26 cellular contexts compared by ENCODE assay signal in genomic region chr7:128262273-128263028, GRCh38. TPM values are rescaled to one million over a fixed set of nuclear protein-coding genes. Genes with fewer than 3 reads are reported as not detected.
"Had no signal": no experiment of that assay in that cellular context is flagged by ENCODE, and none has a peak within 500 bp of the region (broad histone marks: within the 10 kb centered on the region; RNA-seq: fewer than 3 reads in every experiment).

No MANE protein-coding gene starts in this region.

- H3K36me3 ChIP-seq: esophagus squamous epithelium, neutrophil, pancreas, right atrium auricular region, tibial artery, upper lobe of left lung had no signal

- H3K27me3 ChIP-seq: neutrophil, pancreas, right atrium auricular region, testis, tibial artery, upper lobe of left lung had no signal

- H3K36me3 Mint-ChIP-seq: memory B cell; mesothelial cell of epicardium; naive B cell; natural killer cell treated with Interleukin-12 subunit alpha and Interleukin-12 subunit beta and Interleukin-15 and Interleukin-18, amount 100 ng/mL, for 72 hours; stimulated activated effector memory CD8-positive, alpha-beta T cell treated with anti-CD3 and anti-CD28 coated beads, Interleukin-12 subunit alpha, Interleukin-12 subunit beta, amount 100 ng/mL, for 72 hours had no signal

- H3K4me1 Mint-ChIP-seq: memory B cell; naive B cell; stimulated activated effector memory CD8-positive, alpha-beta T cell treated with anti-CD3 and anti-CD28 coated beads, Interleukin-12 subunit alpha, Interleukin-12 subunit beta, amount 100 ng/mL, for 72 hours had no signal

- H3K27ac ChIP-seq: esophagus squamous epithelium, neutrophil, pancreas, right atrium auricular region, testis, tibial artery, upper lobe of left lung had no signal

- H3K9me3 ChIP-seq: esophagus squamous epithelium, mucosa of descending colon, neutrophil, pancreas, right atrium auricular region, testis, tibial artery, upper lobe of left lung had no signal

- H3K27ac Mint-ChIP-seq: effector memory CD8-positive, alpha-beta T cell; memory B cell; natural killer cell treated with Interleukin-12 subunit alpha and Interleukin-12 subunit beta and Interleukin-15 and Interleukin-18, amount 100 ng/mL, for 72 hours; stimulated activated effector memory CD8-positive, alpha-beta T cell treated with anti-CD3 and anti-CD28 coated beads, Interleukin-12 subunit alpha, Interleukin-12 subunit beta, amount 100 ng/mL, for 72 hours had no signal

- H3K4me3 ChIP-seq: esophagus squamous epithelium, lung, mucosa of descending colon, pancreas, right atrium auricular region, testis, tibial artery, upper lobe of left lung had no signal

- H3K9me3 Mint-ChIP-seq: effector memory CD8-positive, alpha-beta T cell; memory B cell; mesothelial cell of epicardium; natural killer cell treated with Interleukin-12 subunit alpha and Interleukin-12 subunit beta and Interleukin-15 and Interleukin-18, amount 100 ng/mL, for 72 hours; neural crest cell; stimulated activated effector memory CD8-positive, alpha-beta T cell treated with anti-CD3 and anti-CD28 coated beads, Interleukin-12 subunit alpha, Interleukin-12 subunit beta, amount 100 ng/mL, for 72 hours had no signal

- H3K4me3 Mint-ChIP-seq: effector memory CD8-positive, alpha-beta T cell; memory B cell; mesothelial cell of epicardium; naive B cell; natural killer cell treated with Interleukin-12 subunit alpha and Interleukin-12 subunit beta and Interleukin-15 and Interleukin-18, amount 100 ng/mL, for 72 hours; neural crest cell; stimulated activated effector memory CD8-positive, alpha-beta T cell treated with anti-CD3 and anti-CD28 coated beads, Interleukin-12 subunit alpha, Interleukin-12 subunit beta, amount 100 ng/mL, for 72 hours had no signal

- DNase-seq: cortex of kidney; effector memory CD8-positive, alpha-beta T cell; erythroblast; esophagus squamous epithelium; hypothalamus; left ventricle myocardium superior; mucosa of descending colon; naive B cell; stimulated activated CD4-positive, alpha-beta T cell treated with anti-CD3 and anti-CD28 coated beads, Interleukin-2, amount 100 ng/mL, for 24 hours; stimulated activated CD4-positive, alpha-beta T cell treated with anti-CD3 and anti-CD28 coated beads, Interleukin-4, amount 100 ng/mL, for 24 hours; stimulated activated naive CD8-positive, alpha-beta T cell treated with anti-CD3 and anti-CD28 coated beads, Interleukin-15, Interleukin-2, amounts not matched to agents 100 U/mL and 50 U/mL, for 24 hours; tibial artery had no signal

RNA-seq across cellular contexts. Expression of gene LEP, which starts 21.4 kb away (rescaled TPM):
- total RNA-seq: dermis microvascular lymphatic vessel endothelial cell; esophagus squamous epithelium; frontal cortex; mesothelial cell of epicardium; natural killer cell treated with Interleukin-12 subunit alpha and Interleukin-12 subunit beta and Interleukin-15 and Interleukin-18, amount 100 ng/mL, for 72 hours; neural crest cell; progenitor cell of endocrine pancreas; upper lobe of left lung had no signal
